ENCODE assay signal across 1 cellular context in the genomic region with DNA sequence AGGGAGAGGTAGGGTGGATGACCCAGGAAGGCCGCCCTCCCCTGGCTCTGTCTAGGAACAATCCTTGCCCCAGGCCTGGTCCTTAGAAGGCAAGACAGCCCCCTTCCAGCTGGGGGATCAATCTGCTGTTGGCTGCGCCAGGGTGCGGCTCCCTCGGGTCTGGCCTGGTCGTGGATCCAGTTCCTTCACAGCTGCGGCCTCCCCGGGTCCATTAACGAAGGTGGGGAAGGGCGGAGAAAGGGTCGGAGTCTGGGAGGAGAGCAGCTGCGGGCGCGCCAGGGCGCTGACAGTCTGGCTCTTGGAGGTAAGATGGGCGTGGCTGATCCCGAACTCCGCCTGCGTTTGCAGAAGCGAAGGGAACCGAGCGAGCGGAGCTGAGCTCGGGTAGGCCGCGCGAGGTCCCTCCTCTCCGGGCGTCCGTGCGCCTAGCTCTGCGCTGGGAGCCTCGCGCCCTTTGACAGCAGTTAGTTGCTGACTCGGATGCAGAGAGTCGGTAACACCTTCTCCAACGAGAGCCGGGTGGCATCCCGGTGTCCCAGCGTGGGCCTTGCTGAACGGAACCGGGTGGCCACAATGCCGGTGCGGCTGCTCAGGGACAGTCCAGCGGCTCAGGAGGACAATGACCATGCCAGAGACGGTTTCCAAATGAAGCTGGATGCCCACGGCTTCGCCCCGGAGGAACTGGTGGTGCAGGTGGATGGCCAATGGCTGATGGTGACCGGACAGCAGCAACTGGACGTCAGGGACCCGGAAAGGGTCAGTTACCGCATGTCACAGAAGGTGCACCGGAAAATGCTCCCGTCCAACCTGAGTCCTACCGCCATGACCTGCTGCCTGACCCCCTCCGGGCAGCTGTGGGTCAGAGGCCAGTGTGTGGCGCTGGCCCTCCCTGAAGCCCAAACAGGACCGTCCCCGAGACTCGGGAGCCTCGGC.
A peak's percentile ranks its signal among the peaks of the same experiment; 100 is the strongest.
TF ChIP-seq lines count a peak whose summit lies in the region.

A gene with protein sequence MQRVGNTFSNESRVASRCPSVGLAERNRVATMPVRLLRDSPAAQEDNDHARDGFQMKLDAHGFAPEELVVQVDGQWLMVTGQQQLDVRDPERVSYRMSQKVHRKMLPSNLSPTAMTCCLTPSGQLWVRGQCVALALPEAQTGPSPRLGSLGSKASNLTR (plus strand): TSS at position 434 of the 933 bp plus-strand sequence. CDS start 47 bp downstream, at position 481.

TF ChIP-seq in WTC11, 78 proteins besides CTCF, POLR2A, EP300 and RAD21 (continued from another document):
- TF ChIP-seq, protein P1, sequence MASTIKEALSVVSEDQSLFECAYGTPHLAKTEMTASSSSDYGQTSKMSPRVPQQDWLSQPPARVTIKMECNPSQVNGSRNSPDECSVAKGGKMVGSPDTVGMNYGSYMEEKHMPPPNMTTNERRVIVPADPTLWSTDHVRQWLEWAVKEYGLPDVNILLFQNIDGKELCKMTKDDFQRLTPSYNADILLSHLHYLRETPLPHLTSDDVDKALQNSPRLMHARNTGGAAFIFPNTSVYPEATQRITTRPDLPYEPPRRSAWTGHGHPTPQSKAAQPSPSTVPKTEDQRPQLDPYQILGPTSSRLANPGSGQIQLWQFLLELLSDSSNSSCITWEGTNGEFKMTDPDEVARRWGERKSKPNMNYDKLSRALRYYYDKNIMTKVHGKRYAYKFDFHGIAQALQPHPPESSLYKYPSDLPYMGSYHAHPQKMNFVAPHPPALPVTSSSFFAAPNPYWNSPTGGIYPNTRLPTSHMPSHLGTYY (CRISPR knock-in tag; IDR thresholded peaks at IDR 0.05): no peak
- TF ChIP-seq, protein P2, sequence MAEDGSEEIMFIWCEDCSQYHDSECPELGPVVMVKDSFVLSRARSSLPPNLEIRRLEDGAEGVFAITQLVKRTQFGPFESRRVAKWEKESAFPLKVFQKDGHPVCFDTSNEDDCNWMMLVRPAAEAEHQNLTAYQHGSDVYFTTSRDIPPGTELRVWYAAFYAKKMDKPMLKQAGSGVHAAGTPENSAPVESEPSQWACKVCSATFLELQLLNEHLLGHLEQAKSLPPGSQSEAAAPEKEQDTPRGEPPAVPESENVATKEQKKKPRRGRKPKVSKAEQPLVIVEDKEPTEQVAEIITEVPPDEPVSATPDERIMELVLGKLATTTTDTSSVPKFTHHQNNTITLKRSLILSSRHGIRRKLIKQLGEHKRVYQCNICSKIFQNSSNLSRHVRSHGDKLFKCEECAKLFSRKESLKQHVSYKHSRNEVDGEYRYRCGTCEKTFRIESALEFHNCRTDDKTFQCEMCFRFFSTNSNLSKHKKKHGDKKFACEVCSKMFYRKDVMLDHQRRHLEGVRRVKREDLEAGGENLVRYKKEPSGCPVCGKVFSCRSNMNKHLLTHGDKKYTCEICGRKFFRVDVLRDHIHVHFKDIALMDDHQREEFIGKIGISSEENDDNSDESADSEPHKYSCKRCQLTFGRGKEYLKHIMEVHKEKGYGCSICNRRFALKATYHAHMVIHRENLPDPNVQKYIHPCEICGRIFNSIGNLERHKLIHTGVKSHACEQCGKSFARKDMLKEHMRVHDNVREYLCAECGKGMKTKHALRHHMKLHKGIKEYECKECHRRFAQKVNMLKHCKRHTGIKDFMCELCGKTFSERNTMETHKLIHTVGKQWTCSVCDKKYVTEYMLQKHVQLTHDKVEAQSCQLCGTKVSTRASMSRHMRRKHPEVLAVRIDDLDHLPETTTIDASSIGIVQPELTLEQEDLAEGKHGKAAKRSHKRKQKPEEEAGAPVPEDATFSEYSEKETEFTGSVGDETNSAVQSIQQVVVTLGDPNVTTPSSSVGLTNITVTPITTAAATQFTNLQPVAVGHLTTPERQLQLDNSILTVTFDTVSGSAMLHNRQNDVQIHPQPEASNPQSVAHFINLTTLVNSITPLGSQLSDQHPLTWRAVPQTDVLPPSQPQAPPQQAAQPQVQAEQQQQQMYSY (CRISPR knock-in tag; IDR thresholded peaks at IDR 0.05): no peak
- TF ChIP-seq FOXP4 (CRISPR knock-in tag; IDR thresholded peaks at IDR 0.05) (peak; percentile 61; the same call in 1 of the 2 replicates), MAX (CRISPR knock-in tag; IDR thresholded peaks at IDR 0.05) (peak; percentile 41; the same call in 1 of the 2 replicates), TP53 (CRISPR knock-in tag; IDR thresholded peaks at IDR 0.05) (peak; percentile 41; the same call in 1 of the 2 replicates), ZNF263 (CRISPR knock-in tag; IDR thresholded peaks at IDR 0.05; ENCODE audit: low read depth) (no peak), ZNF281 (CRISPR knock-in tag; IDR thresholded peaks at IDR 0.05) (no peak), NFATC4 (CRISPR knock-in tag; IDR thresholded peaks at IDR 0.05) (no peak), NFYB (CRISPR knock-in tag; conservative IDR thresholded peaks at IDR 0.05; ENCODE audit: low read depth) (0 out of 2 replicates have a peak, but pooled peaks have one; percentile 8), RELA (CRISPR knock-in tag; IDR thresholded peaks at IDR 0.05; ENCODE audit: borderline replicate concordance) (peak; percentile 57; the same call in 1 of the 2 replicates), ZNF232 (CRISPR knock-in tag; IDR thresholded peaks at IDR 0.05) (no peak), IRF2 (CRISPR knock-in tag; IDR thresholded peaks at IDR 0.05; ENCODE audit: borderline replicate concordance, low read depth) (no peak), ZNF219 (CRISPR knock-in tag; IDR thresholded peaks at IDR 0.05; ENCODE audit: borderline replicate concordance) (no peak), SP1 (CRISPR knock-in tag; conservative IDR thresholded peaks at IDR 0.05) (peak; percentile 50; the same call in 1 of the 2 replicates), NR2C2 (CRISPR knock-in tag; IDR thresholded peaks at IDR 0.05) (peak; percentile 16; the same call in 1 of the 2 replicates), ZNF396 (CRISPR knock-in tag; IDR thresholded peaks at IDR 0.05; ENCODE audit: borderline replicate concordance) (no peak), FOXJ3 (CRISPR knock-in tag; IDR thresholded peaks at IDR 0.05; ENCODE audit: borderline replicate concordance) (no peak)
- TF ChIP-seq, protein P3, sequence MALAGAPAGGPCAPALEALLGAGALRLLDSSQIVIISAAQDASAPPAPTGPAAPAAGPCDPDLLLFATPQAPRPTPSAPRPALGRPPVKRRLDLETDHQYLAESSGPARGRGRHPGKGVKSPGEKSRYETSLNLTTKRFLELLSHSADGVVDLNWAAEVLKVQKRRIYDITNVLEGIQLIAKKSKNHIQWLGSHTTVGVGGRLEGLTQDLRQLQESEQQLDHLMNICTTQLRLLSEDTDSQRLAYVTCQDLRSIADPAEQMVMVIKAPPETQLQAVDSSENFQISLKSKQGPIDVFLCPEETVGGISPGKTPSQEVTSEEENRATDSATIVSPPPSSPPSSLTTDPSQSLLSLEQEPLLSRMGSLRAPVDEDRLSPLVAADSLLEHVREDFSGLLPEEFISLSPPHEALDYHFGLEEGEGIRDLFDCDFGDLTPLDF (CRISPR knock-in tag; IDR thresholded peaks at IDR 0.05): no peak
- TF ChIP-seq, protein P4, sequence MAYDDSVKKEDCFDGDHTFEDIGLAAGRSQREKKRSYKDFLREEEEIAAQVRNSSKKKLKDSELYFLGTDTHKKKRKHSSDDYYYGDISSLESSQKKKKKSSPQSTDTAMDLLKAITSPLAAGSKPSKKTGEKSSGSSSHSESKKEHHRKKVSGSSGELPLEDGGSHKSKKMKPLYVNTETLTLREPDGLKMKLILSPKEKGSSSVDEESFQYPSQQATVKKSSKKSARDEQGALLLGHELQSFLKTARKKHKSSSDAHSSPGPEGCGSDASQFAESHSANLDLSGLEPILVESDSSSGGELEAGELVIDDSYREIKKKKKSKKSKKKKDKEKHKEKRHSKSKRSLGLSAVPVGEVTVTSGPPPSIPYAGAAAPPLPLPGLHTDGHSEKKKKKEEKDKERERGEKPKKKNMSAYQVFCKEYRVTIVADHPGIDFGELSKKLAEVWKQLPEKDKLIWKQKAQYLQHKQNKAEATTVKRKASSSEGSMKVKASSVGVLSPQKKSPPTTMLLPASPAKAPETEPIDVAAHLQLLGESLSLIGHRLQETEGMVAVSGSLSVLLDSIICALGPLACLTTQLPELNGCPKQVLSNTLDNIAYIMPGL (CRISPR knock-in tag; IDR thresholded peaks at IDR 0.05): peak; percentile 77
